In the genomic region with DNA sequence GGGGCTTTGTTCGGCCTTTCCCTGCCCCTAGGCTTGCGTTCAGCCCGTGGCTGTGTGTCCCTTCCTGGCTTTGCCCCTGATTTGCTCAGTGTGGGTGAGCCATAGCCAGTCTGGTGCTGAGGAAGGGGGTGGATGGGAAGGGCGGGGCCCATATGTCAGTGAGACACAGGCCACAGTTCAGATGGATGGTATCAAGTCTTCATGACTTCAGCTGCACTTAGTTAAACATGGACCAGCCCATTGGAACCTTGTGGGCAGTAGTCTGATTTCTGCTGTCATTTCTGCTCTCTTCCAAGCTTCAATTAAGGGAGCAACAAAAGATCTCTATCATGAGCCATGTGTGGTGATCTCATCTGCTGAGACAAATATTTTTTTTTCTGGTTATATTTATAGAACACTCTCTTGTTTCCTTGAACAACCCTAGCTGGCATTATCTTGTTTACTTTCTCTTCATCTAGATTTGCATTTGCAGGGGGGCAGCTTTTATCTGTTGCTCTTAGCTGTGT, we compare ENCODE assay signal across 8 cellular contexts. TPM values are rescaled to one million over a fixed set of nuclear protein-coding genes. Genes with fewer than 3 reads are reported as not detected.
DNase-seq lines count a peak whose midpoint lies in the region; ATAC-seq lines count a peak whose summit lies in the region.

No MANE protein-coding gene starts in this region.

- intact Hi-C loops in naive thymus-derived CD4-positive, alpha-beta T cell (cut with micrococcal nuclease): no loop called here

- H3K4me3 Mint-ChIP-seq in naive thymus-derived CD4-positive, alpha-beta T cell: no peak overlapping the region

- H3K36me3 ChIP-seq in mesodermal cell (ENCODE audit: control insufficient read depth, insufficient read depth, low read length): no peaks in the 10 kb centered on the region
- H3K36me3 ChIP-seq in naive thymus-derived CD4-positive, alpha-beta T cell (ENCODE audit: control insufficient read depth in 2 of 3, insufficient read depth in 3 of 3, low read length in 3 of 3): no peaks in the 10 kb centered on the region

- peaks cover 0 to 3% (median 0%) of the 10 kb centered on the region in 11 donors for H3K9me3 Mint-ChIP-seq in naive thymus-derived CD4-positive, alpha-beta T cell

- no peaks in the 10 kb centered on the region for H3K27me3 ChIP-seq in naive thymus-derived CD4-positive, alpha-beta T cell (ENCODE audit: control insufficient read depth in 2 of 2, insufficient read depth in 2 of 2, low read length in 2 of 2)

- WGBS in mesodermal cell (ENCODE audit: insufficient coverage in 2 of 2), 2 experiments: 84 to 96% methylated on average over 4 of the region's 4 CpGs

- no peaks in the 10 kb centered on the region for H3K36me3 Mint-ChIP-seq in naive thymus-derived CD4-positive, alpha-beta T cell

- ATAC-seq in naive thymus-derived CD4-positive, alpha-beta T cell: no peak
- no peak for ATAC-seq in GM21390 (IDR thresholded peaks at IDR 0.05; ENCODE audit: unreplicated experiment)

- DNase-seq in DMS53 treated with DMSO at 0.1 percent for 48 hours (lab: John Stamatoyannopoulos, UW; ENCODE audit: unreplicated experiment): peak; percentile 73
- DNase-seq in NAMALWA (ENCODE audit: low spot score): peak; percentile 39
- DNase-seq in caudate nucleus (lab: John Stamatoyannopoulos, UW): peak in 52 of 61 donors; percentile 12 to 84 (median 50)
- DNase-seq in naive thymus-derived CD4-positive, alpha-beta T cell: no peak
- DNase-seq in ACHN: no peak
- DNase-seq in NOMO-1 treated with DMSO at 0.1 percent for 48 hours (lab: John Stamatoyannopoulos, UW; ENCODE audit: unreplicated experiment): no peak

- H3K4me3 ChIP-seq in mesodermal cell (ENCODE audit: extremely low read depth, insufficient read depth, low read length, poor library complexity, severe bottlenecking): no peak overlapping the region
- no peak overlapping the region for H3K4me3 ChIP-seq in naive thymus-derived CD4-positive, alpha-beta T cell (ENCODE audit: low read length)

- H3K27ac ChIP-seq in caudate nucleus (ENCODE audit: low read depth, low read length): peak overlapping the region; percentile 95
- peak overlapping the region; percentile 57 for H3K27ac ChIP-seq in mesodermal cell (ENCODE audit: low read depth, low read length, severe bottlenecking)
- H3K27ac ChIP-seq in naive thymus-derived CD4-positive, alpha-beta T cell (ENCODE audit: low read depth, low read length): no peak overlapping the region

- peaks cover 27% of the 10 kb centered on the region for H3K4me1 ChIP-seq in mesodermal cell (ENCODE audit: control insufficient read depth, insufficient read depth, low read length, poor library complexity, severe bottlenecking)
- H3K4me1 ChIP-seq in naive thymus-derived CD4-positive, alpha-beta T cell (ENCODE audit: control insufficient read depth in 2 of 2, insufficient read depth in 2 of 2, low read length in 2 of 2): no peaks in the 10 kb centered on the region

- H3K27ac Mint-ChIP-seq in naive thymus-derived CD4-positive, alpha-beta T cell: no peak overlapping the region

- in situ Hi-C loops in ACHN (cut with HindIII; ENCODE audit: low pct_ligation_motif_present, low pct_unique_long_range_greater_than_20kb, low sequenced_read_pairs): no loop called here

- H3K27me3 Mint-ChIP-seq in naive thymus-derived CD4-positive, alpha-beta T cell: peaks cover 0 to 10% (median 4%) of the 10 kb centered on the region in 5 donors

- H3K4me1 Mint-ChIP-seq in naive thymus-derived CD4-positive, alpha-beta T cell: peaks cover 0 to 7% (median 0%) of the 10 kb centered on the region in 7 donors

- POLR2A ChIA-PET in naive thymus-derived CD4-positive, alpha-beta T cell (lab: Charles Lee): no interaction called here

- CTCF ChIA-PET in naive thymus-derived CD4-positive, alpha-beta T cell (lab: Charles Lee): no interaction called here

- no peaks in the 10 kb centered on the region for H3K9me3 ChIP-seq in mesodermal cell (ENCODE audit: control insufficient read depth, low read length)
- no peaks in the 10 kb centered on the region for H3K9me3 ChIP-seq in naive thymus-derived CD4-positive, alpha-beta T cell (ENCODE audit: control insufficient read depth in 2 of 3, low read length in 3 of 3)

RNA-seq across cellular contexts. Expression of gene PEX26, which starts 21.6 kb away (rescaled TPM):
- 20.7 TPM for polyA plus RNA-seq in mesodermal cell (2013, experiment 1 of 2)
- 16.5 TPM for polyA plus RNA-seq in mesodermal cell (2013, experiment 2 of 2)
- total RNA-seq in naive thymus-derived CD4-positive, alpha-beta T cell: 10 to 100 TPM; 30.1 to 42.8 (median 35.5) TPM
- 1 to 10 TPM; 3.8 to 4.1 TPM for polyA plus RNA-seq in naive thymus-derived CD4-positive, alpha-beta T cell

RNA-seq across cellular contexts. Expression of gene MICAL3, which starts 31.9 kb away (rescaled TPM):
- polyA plus RNA-seq in mesodermal cell (2013, experiment 1 of 2): 18.3 TPM
- polyA plus RNA-seq in mesodermal cell (2013, experiment 2 of 2): 16.6 TPM
- 10 to 100 TPM; 10.0 to 43.9 (median 17.1) TPM for total RNA-seq in naive thymus-derived CD4-positive, alpha-beta T cell
- under 1 TPM; 0.28 to 0.68 TPM for polyA plus RNA-seq in naive thymus-derived CD4-positive, alpha-beta T cell

RNA-seq across cellular contexts. Expression of gene TUBA8, which starts 54.4 kb away (rescaled TPM):
- polyA plus RNA-seq in mesodermal cell (2013, experiment 1 of 2): 0.63 TPM
- 0.15 TPM for polyA plus RNA-seq in mesodermal cell (2013, experiment 2 of 2)
- total RNA-seq in naive thymus-derived CD4-positive, alpha-beta T cell: 1 to 10 TPM; 1.6 to 3.5 (median 3.2) TPM
- polyA plus RNA-seq in naive thymus-derived CD4-positive, alpha-beta T cell: under 1 TPM; 0.33 to 0.39 TPM

Comparison
In these comparisons a context has a peak if more than half of its experiments do, and no peak if none do; other contexts are left out.
1. DNase-seq: peak in DMS53 treated with DMSO at 0.1 percent for 48 hours (single experiment), NAMALWA (single experiment) and caudate nucleus (52 of 61); none in naive thymus-derived CD4-positive, alpha-beta T cell (0 of 9), ACHN (single experiment) and NOMO-1 treated with DMSO at 0.1 percent for 48 hours (single experiment).